1 cellular context compared by ENCODE assay signal in genomic region chr4:110515676-110516075, GRCh38.
TF ChIP-seq lines count a peak whose summit lies in the region.

No MANE protein-coding gene starts in this region.

TF ChIP-seq in WTC11, 78 proteins besides CTCF, POLR2A, EP300 and RAD21 (continued from another document):
- TF ChIP-seq PRDM15 (CRISPR knock-in tag; IDR thresholded peaks at IDR 0.05) = no peak
- TF ChIP-seq TCF7 (CRISPR knock-in tag; IDR thresholded peaks at IDR 0.05; ENCODE audit: low read depth) = no peak
- TF ChIP-seq JAZF1 (CRISPR knock-in tag; IDR thresholded peaks at IDR 0.05) = no peak
- no peak for TF ChIP-seq FOXJ3 (CRISPR knock-in tag; IDR thresholded peaks at IDR 0.05; ENCODE audit: borderline replicate concordance)
- TF ChIP-seq ERG (CRISPR knock-in tag; IDR thresholded peaks at IDR 0.05) = no peak
- TF ChIP-seq E2F4 (CRISPR knock-in tag; IDR thresholded peaks at IDR 0.05; ENCODE audit: borderline replicate concordance, low read depth) = no peak
